In genomic region chr3:157257101-157257500, GRCh38 we compare ENCODE assay signal across 21 cellular contexts.
DNase-seq lines count a peak whose midpoint lies in the region; ATAC-seq and TF ChIP-seq lines count a peak whose summit lies in the region.
"Had no signal": no experiment of that assay in that cellular context is flagged by ENCODE, and none has a peak within 500 bp of the region (broad histone marks: within the 10 kb centered on the region; RNA-seq: fewer than 3 reads in every experiment).

No MANE protein-coding gene starts in this region.

- H3K27me3 ChIP-seq in MG63, result no peaks in the 10 kb centered on the region
- no peaks in the 10 kb centered on the region for H3K27me3 ChIP-seq in osteoblast (ENCODE audit: insufficient read depth, low read length)
- H3K27me3 ChIP-seq: BLaER1 treated with 17β-estradiol and CSF1 and Interleukin-3, amounts not matched to agents 10 nM and 100 nM; SJSA1 had no signal

- H3K4me1 Mint-ChIP-seq in chondrocyte (ENCODE audit: low read depth), result peaks cover 18% of the 10 kb centered on the region
- H3K4me1 Mint-ChIP-seq: CD4-positive, alpha-beta memory T cell had no signal

- H3K27me3 Mint-ChIP-seq in chondrocyte (ENCODE audit: low read depth), result no peaks in the 10 kb centered on the region
- H3K27me3 Mint-ChIP-seq: CD4-positive, alpha-beta memory T cell had no signal

- ATAC-seq in GM18867 (IDR thresholded peaks at IDR 0.05; ENCODE audit: unreplicated experiment), result no peak
- no peak for ATAC-seq in HG03457 (IDR thresholded peaks at IDR 0.05; ENCODE audit: unreplicated experiment)

- DNase-seq in AG10803 (ENCODE audit: low read depth), result peak; percentile 55
- peak; percentile 11 for DNase-seq in MG63
- DNase-seq in chondrocyte (ENCODE audit: low spot score), result no peak
- DNase-seq in osteoblast (ENCODE audit: insufficient read length, low spot score, missing footprints), result no peak
- DNase-seq in ecto neural progenitor cell (ENCODE audit: low spot score), result no peak
- DNase-seq in NCI-H2196 treated with DMSO at 0.1 percent for 48 hours (lab: John Stamatoyannopoulos, UW; ENCODE audit: unreplicated experiment), result no peak
- DNase-seq: ACHN; Caco-2; CD4-positive, alpha-beta memory T cell; DND-41; GOT3; NCI-H1092; NCI-H1436 treated with DMSO at 0.1 percent for 48 hours; NCI-H2081; NCI-H2171; NCI-H524 treated with DMSO at 0.1 percent for 48 hours had no signal

- H3K4me3 Mint-ChIP-seq in chondrocyte (ENCODE audit: unreplicated experiment), result no peak overlapping the region
- H3K4me3 Mint-ChIP-seq: CD4-positive, alpha-beta memory T cell had no signal

- no peaks in the 10 kb centered on the region for H4K20me1 ChIP-seq in osteoblast (ENCODE audit: insufficient read depth, low read length)
- H4K20me1 ChIP-seq: BLaER1 treated with 17β-estradiol and CSF1 and Interleukin-3, amounts not matched to agents 10 nM and 100 nM had no signal

- peak overlapping the region; percentile 39 for H2AFZ ChIP-seq in osteoblast (ENCODE audit: low read length)

- no peaks in the 10 kb centered on the region for H3K36me3 Mint-ChIP-seq in chondrocyte (ENCODE audit: low read depth)
- H3K36me3 Mint-ChIP-seq: CD4-positive, alpha-beta memory T cell had no signal

- H3K4me3 ChIP-seq in AG10803 (ENCODE audit: low read length) (no peak overlapping the region), MG63 (no peak overlapping the region), osteoblast (ENCODE audit: insufficient read depth, low read length) (no peak overlapping the region)
- H3K4me3 ChIP-seq: BLaER1 treated with 17β-estradiol and CSF1 and Interleukin-3, amounts not matched to agents 10 nM and 100 nM; SJSA1 had no signal

- peak overlapping the region; percentile 31 for H3K4me2 ChIP-seq in osteoblast (ENCODE audit: insufficient read depth, low read length)
- H3K4me2 ChIP-seq: BLaER1 treated with 17β-estradiol and CSF1 and Interleukin-3, amounts not matched to agents 10 nM and 100 nM had no signal

- H3K27ac ChIP-seq in osteoblast (ENCODE audit: low read depth, low read length), result no peak overlapping the region
- H3K27ac ChIP-seq: 22Rv1; BLaER1 treated with 17β-estradiol and CSF1 and Interleukin-3, amounts not matched to agents 10 nM and 100 nM; SJSA1 had no signal

- H3K4me1 ChIP-seq in osteoblast (ENCODE audit: insufficient read depth, low read length), result peaks cover 32% of the 10 kb centered on the region
- H3K4me1 ChIP-seq: Caco-2, SJSA1 had no signal

- no peaks in the 10 kb centered on the region for H3K79me2 ChIP-seq in osteoblast (ENCODE audit: insufficient read depth, low read length)

- H3K9me3 ChIP-seq in MG63 (no peaks in the 10 kb centered on the region), osteoblast (ENCODE audit: low read depth, low read length) (no peaks in the 10 kb centered on the region)
- H3K9me3 ChIP-seq: Caco-2, SJSA1 had no signal

- peaks cover 4% of the 10 kb centered on the region for H3K9me3 Mint-ChIP-seq in chondrocyte (ENCODE audit: low read depth)

- no peaks in the 10 kb centered on the region for H3K36me3 ChIP-seq in MG63
- no peaks in the 10 kb centered on the region for H3K36me3 ChIP-seq in osteoblast (ENCODE audit: insufficient read depth, low read length)
- H3K36me3 ChIP-seq: BLaER1 treated with 17β-estradiol and CSF1 and Interleukin-3, amounts not matched to agents 10 nM and 100 nM; SJSA1 had no signal

- peak overlapping the region; percentile 37 for H3K27ac Mint-ChIP-seq in chondrocyte (ENCODE audit: unreplicated experiment)
- H3K27ac Mint-ChIP-seq: CD4-positive, alpha-beta memory T cell had no signal

- TF ChIP-seq CTCF in AG10803 (conservative IDR thresholded peaks at IDR 0.05; ENCODE audit: low read length) (no peak), chondrocyte (IDR thresholded peaks at IDR 0.05) (no peak), osteoblast (IDR thresholded peaks at IDR 0.05; ENCODE audit: extremely low read depth, low read depth, low read length) (no peak)

Comparison
In these comparisons a context has a peak if more than half of its experiments do, and no peak if none do; other contexts are left out.
1. DNase-seq: peak in AG10803 (single experiment) and MG63 (single experiment); none in chondrocyte (single experiment), osteoblast (single experiment), ecto neural progenitor cell (single experiment) and NCI-H2196 treated with DMSO at 0.1 percent for 48 hours (single experiment).